13 cellular contexts compared by ENCODE assay signal in genomic region chr11:121106812-121107211, GRCh38.
"Had no signal": no experiment of that assay in that cellular context is flagged by ENCODE, and none has a peak within 500 bp of the region (broad histone marks: within the 10 kb centered on the region; RNA-seq: fewer than 3 reads in every experiment).

No MANE protein-coding gene starts in this region.

- H3K9me3 ChIP-seq: heart right ventricle, left ventricle myocardium inferior, stomach, thoracic aorta had no signal

- H3K27ac ChIP-seq: heart right ventricle, left ventricle myocardium inferior, stomach, thoracic aorta had no signal

- ATAC-seq: activated CD8-positive, alpha-beta memory T cell treated with anti-CD3 and anti-CD28 coated beads, Interleukin-2, amount 10 ng/mL, durations not matched to agents 7 days and 5 days; heart right ventricle; WTC11 had no signal

- H3K36me3 ChIP-seq: heart right ventricle, left ventricle myocardium inferior, stomach, thoracic aorta had no signal

- H3K4me3 ChIP-seq: heart right ventricle, left ventricle myocardium inferior, stomach, thoracic aorta had no signal

- DNase-seq: activated CD4-positive, alpha-beta T cell treated with anti-CD3 and anti-CD28 coated beads, Interleukin-2, amount 10 ng/mL, durations not matched to agents 24 days and 14 days; activated CD8-positive, alpha-beta memory T cell treated with anti-CD3 and anti-CD28 coated beads, Interleukin-2, amount 10 ng/mL, durations not matched to agents 7 days and 5 days; activated gamma-delta T cell; activated T-cell treated with anti-CD3 and anti-CD28 coated beads, Interleukin-2, amount 50 U/mL, for 48 hours; amygdala; effector memory CD4-positive, alpha-beta T cell; heart right ventricle; left ventricle myocardium inferior; mesendoderm; stimulated activated CD4-positive, alpha-beta T cell treated with anti-CD3 and anti-CD28 coated beads, Interleukin-2, amount 100 ng/mL, for 48 hours; stomach had no signal

- H3K27me3 ChIP-seq: stomach had no signal
